ENCODE assay signal across 18 cellular contexts in genomic region chr3:11818033-11818432, GRCh38. TPM values are rescaled to one million over a fixed set of nuclear protein-coding genes. Genes with fewer than 3 reads are reported as not detected.
A peak's percentile ranks its signal among the peaks of the same experiment; 100 is the strongest.
DNase-seq lines count a peak whose midpoint lies in the region; ATAC-seq, FAIRE-seq and TF ChIP-seq lines count a peak whose summit lies in the region.
"Had no signal": no experiment of that assay in that cellular context is flagged by ENCODE, and none has a peak within 500 bp of the region (broad histone marks: within the 10 kb centered on the region; RNA-seq: fewer than 3 reads in every experiment).

No MANE protein-coding gene starts in this region.

- TF ChIP-seq EP300 in K562 (IDR thresholded peaks at IDR 0.05; ENCODE audit: low read length): no peak

- in situ Hi-C loops in K562 (cut with MboI): no loop called here

- no TSS peak for BruUV-seq in K562 (replicated peaks; lab: Mats Ljungman, UMichigan)

- H2AFZ ChIP-seq in GM23338 (no peak overlapping the region), K562 (ENCODE audit: low read depth, low read length) (no peak overlapping the region)

- H3K9me1 ChIP-seq in K562 (ENCODE audit: control insufficient read depth, insufficient read depth, low read length): no peaks in the 10 kb centered on the region

- H3K27ac ChIP-seq in GM23338 (ENCODE audit: low read depth): 0 out of 2 replicates have a peak overlapping the region, but pooled peaks have one; percentile 53
- H3K27ac ChIP-seq in K562 (ENCODE audit: extremely low read depth, low read depth, low read length): no peak overlapping the region
- H3K27ac ChIP-seq in psoas muscle: peak overlapping the region; percentile 79
- H3K27ac ChIP-seq in testis: no peak overlapping the region
- H3K27ac ChIP-seq: C4-2B had no signal

- intact Hi-C loops in K562 (cut with micrococcal nuclease): no loop called here
- intact Hi-C loops in psoas muscle (cut with DNase I): no loop called here
- intact Hi-C loops in testis (cut with DNase I; ENCODE audit: low total_unique reads): no loop called here

- no peak overlapping the region for H3K9ac ChIP-seq in K562 (ENCODE audit: insufficient read depth in 1 of 2, low read depth in 2 of 2, low read length in 2 of 2)

- POLR2A ChIA-PET in K562 (lab: Yijun Ruan, JAX): no interaction called here

- H3K9me2 ChIP-seq in GM23338 (ENCODE audit: insufficient read depth): no peaks in the 10 kb centered on the region

- TF ChIP-seq CTCF in GM23338 (conservative IDR thresholded peaks at IDR 0.05; ENCODE audit: low read depth in 2 of 2): no peak
- no peak for TF ChIP-seq CTCF in K562 (IDR thresholded peaks at IDR 0.05 in 2 of 3, conservative IDR thresholded peaks at IDR 0.05 in 1 of 3; ENCODE audit: insufficient read depth in 2 of 3, low read depth in 1 of 3, low read length in 3 of 3)
- TF ChIP-seq CTCF in psoas muscle (IDR thresholded peaks at IDR 0.05): no peak
- TF ChIP-seq CTCF in testis (IDR thresholded peaks at IDR 0.05): no peak

- H3F3A ChIP-seq in GM23338 (replicated peaks; ENCODE audit: low read depth): no peaks in the 10 kb centered on the region

- H3K4me2 ChIP-seq in GM23338 (no peak overlapping the region), K562 (ENCODE audit: insufficient read depth, low read length) (no peak overlapping the region)

- no peaks in the 10 kb centered on the region for H3K4me1 ChIP-seq in GM23338 (ENCODE audit: insufficient read depth)
- no peaks in the 10 kb centered on the region for H3K4me1 ChIP-seq in K562 (replicated peaks in 1 of 2; ENCODE audit: control insufficient read depth in 2 of 2, insufficient read depth in 2 of 2, low read length in 2 of 2)
- peaks cover 16% of the 10 kb centered on the region for H3K4me1 ChIP-seq in psoas muscle
- peaks cover 14% of the 10 kb centered on the region for H3K4me1 ChIP-seq in testis

- no peak overlapping the region for H3K4me3 Mint-ChIP-seq in GM23338
- H3K4me3 Mint-ChIP-seq: activated CD4-positive, alpha-beta T cell treated with anti-CD3 and anti-CD28 coated beads, Interleukin-2, amount 10 ng/mL, durations not matched to agents 7 days and 5 days; immature natural killer cell had no signal

- FAIRE-seq in K562 (lab: Jason Lieb, UNC): no peak
- FAIRE-seq: endometrium had no signal

- H3K9me3 Mint-ChIP-seq in GM23338: no peaks in the 10 kb centered on the region
- H3K9me3 Mint-ChIP-seq: activated CD4-positive, alpha-beta T cell treated with anti-CD3 and anti-CD28 coated beads, Interleukin-2, amount 10 ng/mL, durations not matched to agents 7 days and 5 days; activated naive CD4-positive, alpha-beta T cell treated with anti-CD3 and anti-CD28 coated beads, Interleukin-2, amount 50 U/mL, for 24 hours; immature natural killer cell had no signal

- ATAC-seq in GM23338 (no peak), K562 (no peak), psoas muscle (peak; percentile 95 to 98 (median 96))
- ATAC-seq: sciatic nerve had no signal

- 66% methylated on average over 5 of the region's 5 CpGs for WGBS in K562 (ENCODE audit: insufficient coverage, low coverage, missing lambda C conversion rate)
- WGBS in psoas muscle, 3 donors: 27 to 33% (median 31%) methylated on average over 5 of the region's 5 CpGs
- 70 to 80% methylated on average over 5 of the region's 5 CpGs for WGBS in testis, 2 donors

- CTCF ChIA-PET in K562 (lab: Yijun Ruan, JAX; ENCODE audit: low intra/inter-chr PET ratio): interaction anchor here (0.6 kb wide), 1 partner anchor 484 kb away, joined by 3 read pairs; no protein-coding TSS in a partner anchor

- peaks cover 13% of the 10 kb centered on the region; the same call in 2 of the 3 replicates for H3K36me3 Mint-ChIP-seq in GM23338 (ENCODE audit: low read depth)

- H3K9me3 ChIP-seq in K562 (replicated peaks; ENCODE audit: control insufficient read depth, insufficient read depth, low read depth, low read length): no peaks in the 10 kb centered on the region
- H3K9me3 ChIP-seq in psoas muscle: no peaks in the 10 kb centered on the region
- no peaks in the 10 kb centered on the region for H3K9me3 ChIP-seq in testis

- H3K4me3 ChIP-seq in GM23338 (no peak overlapping the region), K562 (no peak overlapping the region), psoas muscle (no peak overlapping the region), testis (no peak overlapping the region)

- H3K27me3 ChIP-seq in GM23338 (ENCODE audit: insufficient read depth) (no peaks in the 10 kb centered on the region), K562 (ENCODE audit: control insufficient read depth in 2 of 2, insufficient read depth in 2 of 2, low read length in 2 of 2) (no peaks in the 10 kb centered on the region), psoas muscle (ENCODE audit: insufficient read depth in 3 of 3, low read length in 2 of 3) (no peaks in the 10 kb centered on the region), testis (no peaks in the 10 kb centered on the region)

- no peaks in the 10 kb centered on the region for H3K36me3 ChIP-seq in GM23338 (ENCODE audit: insufficient read depth)
- H3K36me3 ChIP-seq in K562 (ENCODE audit: control insufficient read depth, insufficient read depth, low read length): peaks cover 72% of the 10 kb centered on the region
- H3K36me3 ChIP-seq in psoas muscle (ENCODE audit: insufficient read depth in 1 of 2, low read depth in 1 of 2): peaks cover 0 to 84% of the 10 kb centered on the region in 2 donors
- H3K36me3 ChIP-seq in testis (ENCODE audit: low read depth, missing control alignments): no peaks in the 10 kb centered on the region

- H3K79me2 ChIP-seq in GM23338 (replicated peaks; ENCODE audit: insufficient read depth) (no peaks in the 10 kb centered on the region), K562 (ENCODE audit: control insufficient read depth, insufficient read depth, low read length) (no peaks in the 10 kb centered on the region)

- H4K20me1 ChIP-seq in GM23338 (replicated peaks; ENCODE audit: insufficient read depth): no peaks in the 10 kb centered on the region; the same call in 1 of the 2 replicates
- no peaks in the 10 kb centered on the region for H4K20me1 ChIP-seq in K562 (replicated peaks; ENCODE audit: control insufficient read depth, insufficient read depth, low read length)

- no peak for TF ChIP-seq POLR2A in K562 (conservative IDR thresholded peaks at IDR 0.05)
- TF ChIP-seq POLR2A in testis (IDR thresholded peaks at IDR 0.05): no peak

- H3K27me3 Mint-ChIP-seq in GM23338 (ENCODE audit: insufficient read depth, low read depth, poor library complexity): no peaks in the 10 kb centered on the region
- H3K27me3 Mint-ChIP-seq: activated CD4-positive, alpha-beta T cell treated with anti-CD3 and anti-CD28 coated beads, Interleukin-2, amount 10 ng/mL, durations not matched to agents 7 days and 5 days; activated naive CD4-positive, alpha-beta T cell treated with anti-CD3 and anti-CD28 coated beads, Interleukin-2, amount 50 U/mL, for 24 hours had no signal

- no peaks in the 10 kb centered on the region for H3K4me1 Mint-ChIP-seq in GM23338
- H3K4me1 Mint-ChIP-seq: immature natural killer cell had no signal

- no peak for DNase-seq in GM23338 (ENCODE audit: low spot score)
- peak; percentile 61 for DNase-seq in NCI-H1694 (lab: John Stamatoyannopoulos, UW)
- DNase-seq in K562 (ENCODE audit: extremely low read depth in 1 of 4, low spot score in 3 of 4): no peak
- DNase-seq in psoas muscle: no peak
- DNase-seq in testis: no peak
- DNase-seq in COR-L47 (lab: John Stamatoyannopoulos, UW): no peak
- no peak for DNase-seq in epidermal melanocyte (ENCODE audit: insufficient read length, low spot score)
- DNase-seq: activated CD4-positive, alpha-beta T cell treated with anti-CD3 and anti-CD28 coated beads, Interleukin-2, amount 10 ng/mL, durations not matched to agents 7 days and 5 days; central memory CD4-positive, alpha-beta T cell; immature natural killer cell; Karpas-422; NCI-H748 treated with DMSO at 0.1 percent for 48 hours; occipital lobe; T1000 had no signal

- H3K27ac Mint-ChIP-seq in GM23338: no peak overlapping the region
- H3K27ac Mint-ChIP-seq: activated CD4-positive, alpha-beta T cell treated with anti-CD3 and anti-CD28 coated beads, Interleukin-2, amount 10 ng/mL, durations not matched to agents 7 days and 5 days; immature natural killer cell had no signal

- TF ChIP-seq RAD21 in K562 (CRISPR knock-in tag; conservative IDR thresholded peaks at IDR 0.05 in 1 of 2, IDR thresholded peaks at IDR 0.05 in 1 of 2): no peak

TF ChIP-seq in GM23338, 12 proteins besides CTCF, POLR2A, EP300 and RAD21 (continues in another document):
- TF ChIP-seq ZNF331 (CRISPR knock-in tag; IDR thresholded peaks at IDR 0.05; ENCODE audit: low read depth) (no peak), ZNF114 (CRISPR knock-in tag; IDR thresholded peaks at IDR 0.05) (no peak)

RNA-seq across cellular contexts. Expression of gene TAMM41, which starts 28.7 kb away (rescaled TPM):
- total RNA-seq in GM23338 (2014; rRNA removed; shearing (Covaris generic)): 8.9 and 12.9 TPM in 2 replicates
- polyA plus RNA-seq in GM23338 (2016; fragmentation: Nextera tagmentation; extraction: Ambion mirVana): 18.0 and 19.2 TPM in 2 replicates
- total RNA-seq in K562 (2011; cell fraction: chromatin; rRNA removed; ENCODE audit: low replicate concordance): 93.1 and 115 TPM in 2 replicates
- 55.0 and 57.7 TPM in 2 replicates for total RNA-seq in K562 (2011; cell fraction: nucleolus; rRNA removed)
- total RNA-seq in K562 (2011; cell fraction: nucleoplasm; rRNA removed): 70.5 and 103 TPM in 2 replicates
- total RNA-seq in K562 (2014; rRNA removed): 8.6 and 12.0 TPM in 2 replicates
- total RNA-seq in K562 (2014; rRNA removed; fragmentation: Illumina TruSeq; extraction: Trizol): 18.2 and 20.3 TPM in 2 replicates
- 21.2 and 25.0 TPM in 2 replicates for total RNA-seq in K562 (2015; rRNA removed; fragmentation: Illumina TruSeq; extraction: Trizol)
- total RNA-seq in K562 (2021): 32.2 and 34.7 TPM in 2 replicates
- polyA plus RNA-seq in K562 (2011; rRNA removed): 23.9 and 30.1 TPM in 2 replicates
- 32.0 and 57.1 TPM in 2 replicates for polyA plus RNA-seq in K562 (2011; cell fraction: cytosol; rRNA removed)
- 43.7 and 90.2 TPM in 2 replicates for polyA plus RNA-seq in K562 (2011; cell fraction: nucleus; rRNA removed)
- 23.4 and 26.3 TPM in 2 replicates for polyA plus RNA-seq in K562 (2012)
- polyA plus RNA-seq in K562 (2014; fragmentation: Illumina TruSeq; extraction: Trizol): 31.3 and 32.4 TPM in 2 replicates
- polyA plus RNA-seq in K562 (2014; fragmentation: Nextera tagmentation; extraction: Ambion mirVana): 10 to 100 TPM; 69.0 to 74.6 TPM
- polyA plus RNA-seq in K562 (2014; rRNA removed): 29.3 and 34.2 TPM in 2 replicates
- 35.2 and 39.5 TPM in 2 replicates for polyA minus RNA-seq in K562 (2011; rRNA and poly(A)+ RNA removed)
- 22.0 and 27.3 TPM in 2 replicates for polyA minus RNA-seq in K562 (2011; cell fraction: cytosol; rRNA and poly(A)+ RNA removed)
- polyA minus RNA-seq in K562 (2011; cell fraction: nucleus; rRNA and poly(A)+ RNA removed): 43.6 and 57.0 TPM in 2 replicates
- total RNA-seq in psoas muscle: 1 to 10 TPM; 5.9 to 9.2 (median 7.8) TPM
- 10 to 100 TPM in 2 of 3 donors, 1 to 10 TPM in 1; 5.8 to 13.1 (median 10.1) TPM for polyA plus RNA-seq in psoas muscle
- 10 to 100 TPM; 21.3 to 38.9 TPM for total RNA-seq in testis
- 14.5 TPM for polyA plus RNA-seq in testis (ENCODE audit: insufficient read depth, low read depth, low replicate concordance)

Comparison
In these comparisons a context has a peak if more than half of its experiments do, and no peak if none do; other contexts are left out.
1. ATAC-seq: peak in psoas muscle (4 of 4); none in GM23338 (single experiment) and K562 (single experiment).
2. H3K27ac ChIP-seq: peak in GM23338 (single experiment) and psoas muscle (single experiment); none in K562 (single experiment) and testis (0 of 2).